Comparison of ENCODE assay signal across 1 cellular context in genomic region chr2:119407430-119408220, GRCh38.
TF ChIP-seq lines count a peak whose summit lies in the region.

No MANE protein-coding gene starts in this region.

TF ChIP-seq in HepG2, 621 proteins besides CTCF, POLR2A, EP300 and RAD21 (continued from another document and continues in another):
- TF ChIP-seq TFAP4 (IDR thresholded peaks at IDR 0.05; ENCODE audit: borderline replicate concordance, low read depth) (0 out of 2 replicates have a peak, but pooled peaks have one; percentile 20), MAFK (conservative IDR thresholded peaks at IDR 0.05 in 1 of 2, IDR thresholded peaks at IDR 0.05 in 1 of 2; ENCODE audit: low read length in 2 of 2) (no peak), GATAD2A (CRISPR knock-in tag; IDR thresholded peaks at IDR 0.05) (peak; percentile 61; the same call in 1 of the 2 replicates), SKIL (CRISPR knock-in tag; IDR thresholded peaks at IDR 0.05; ENCODE audit: borderline replicate concordance) (0 out of 2 replicates have a peak, but pooled peaks have one; percentile 34), HIVEP1 (CRISPR knock-in tag; IDR thresholded peaks at IDR 0.05) (no peak), MED1 (CRISPR knock-in tag; IDR thresholded peaks at IDR 0.05) (peak; percentile 11; the same call in 1 of the 2 replicates), IRF2 (CRISPR knock-in tag; IDR thresholded peaks at IDR 0.05) (no peak), LBX2 (CRISPR knock-in tag; IDR thresholded peaks at IDR 0.05; ENCODE audit: borderline replicate concordance) (no peak), BRCA1 (CRISPR knock-in tag; IDR thresholded peaks at IDR 0.05) (no peak), SMYD3 (CRISPR knock-in tag; IDR thresholded peaks at IDR 0.05) (peak; percentile 28; the same call in 1 of the 2 replicates), ZFP1 (CRISPR knock-in tag; IDR thresholded peaks at IDR 0.05) (0 out of 2 replicates have a peak, but pooled peaks have one; percentile 39), NBN (conservative IDR thresholded peaks at IDR 0.05) (no peak), DPF2 (CRISPR knock-in tag; IDR thresholded peaks at IDR 0.05; ENCODE audit: borderline replicate concordance, low read depth) (no peak), ZNF580 (CRISPR knock-in tag; IDR thresholded peaks at IDR 0.05; ENCODE audit: borderline replicate concordance, low read depth) (peak; percentile 43; the same call in 1 of the 2 replicates), RFXANK (CRISPR knock-in tag; IDR thresholded peaks at IDR 0.05) (0 out of 2 replicates have a peak, but pooled peaks have one; percentile 45), NONO (IDR thresholded peaks at IDR 0.05) (no peak), NONO (CRISPR knock-in tag; conservative IDR thresholded peaks at IDR 0.05) (0 out of 2 replicates have a peak, but pooled peaks have one; percentile 32), SAP130 (CRISPR knock-in tag; IDR thresholded peaks at IDR 0.05; ENCODE audit: low read depth) (0 out of 2 replicates have a peak, but pooled peaks have one; percentile 7), ZNF841 (CRISPR knock-in tag; IDR thresholded peaks at IDR 0.05; ENCODE audit: borderline replicate concordance) (no peak), SOX5 (CRISPR knock-in tag; IDR thresholded peaks at IDR 0.05; ENCODE audit: borderline replicate concordance) (no peak), ZBTB34 (CRISPR knock-in tag; IDR thresholded peaks at IDR 0.05) (no peak), SMC3 (IDR thresholded peaks at IDR 0.05; ENCODE audit: low read length) (peak; percentile 100), ZNF280D (CRISPR knock-in tag; IDR thresholded peaks at IDR 0.05) (no peak), PATZ1 (CRISPR knock-in tag; IDR thresholded peaks at IDR 0.05) (peak; percentile 56; the same call in 1 of the 2 replicates), DNMT1 (CRISPR knock-in tag; IDR thresholded peaks at IDR 0.05) (no peak), ZFP41 (CRISPR knock-in tag; IDR thresholded peaks at IDR 0.05; ENCODE audit: borderline replicate concordance) (no peak), SNAPC5 (CRISPR knock-in tag; IDR thresholded peaks at IDR 0.05; ENCODE audit: borderline replicate concordance) (no peak), TMF1 (CRISPR knock-in tag; IDR thresholded peaks at IDR 0.05; ENCODE audit: low read depth) (no peak), ZNF572 (CRISPR knock-in tag; IDR thresholded peaks at IDR 0.05) (no peak), TBX2 (CRISPR knock-in tag; IDR thresholded peaks at IDR 0.05; ENCODE audit: borderline replicate concordance) (peak; percentile 37; the same call in 1 of the 2 replicates), ASH2L (IDR thresholded peaks at IDR 0.05; ENCODE audit: insufficient read length, low read depth, low read length) (peak; percentile 4), YEATS4 (CRISPR knock-in tag; IDR thresholded peaks at IDR 0.05; ENCODE audit: borderline replicate concordance) (no peak), DDIT3 (CRISPR knock-in tag; IDR thresholded peaks at IDR 0.05) (no peak), NR3C1 (CRISPR knock-in tag; IDR thresholded peaks at IDR 0.05) (no peak), RBFOX2 (IDR thresholded peaks at IDR 0.05; ENCODE audit: low read depth, low read length) (no peak), ZNF766 (CRISPR knock-in tag; IDR thresholded peaks at IDR 0.05; ENCODE audit: borderline replicate concordance) (no peak), ZNF136 (CRISPR knock-in tag; IDR thresholded peaks at IDR 0.05; ENCODE audit: low read depth) (0 out of 2 replicates have a peak, but pooled peaks have one; percentile 42), MYC (CRISPR knock-in tag; IDR thresholded peaks at IDR 0.05; ENCODE audit: borderline replicate concordance) (no peak), HOXA7 (CRISPR knock-in tag; IDR thresholded peaks at IDR 0.05) (no peak), MNT (IDR thresholded peaks at IDR 0.05) (no peak), TEF (CRISPR knock-in tag; IDR thresholded peaks at IDR 0.05) (no peak), XRCC5 (optimal IDR thresholded peaks at IDR 0.05; ENCODE audit: low read length) (peak; percentile 11), SP5 (CRISPR knock-in tag; IDR thresholded peaks at IDR 0.05; ENCODE audit: borderline replicate concordance, low read depth) (no peak), ZNF230 (CRISPR knock-in tag; IDR thresholded peaks at IDR 0.05) (no peak), CAMTA2 (CRISPR knock-in tag; IDR thresholded peaks at IDR 0.05; ENCODE audit: borderline replicate concordance) (no peak), ZNF335 (CRISPR knock-in tag; IDR thresholded peaks at IDR 0.05) (no peak), ZMYM2 (CRISPR knock-in tag; IDR thresholded peaks at IDR 0.05) (no peak), PRDM4 (CRISPR knock-in tag; IDR thresholded peaks at IDR 0.05; ENCODE audit: borderline replicate concordance) (no peak), ZNF629 (CRISPR knock-in tag; conservative IDR thresholded peaks at IDR 0.05) (0 out of 2 replicates have a peak, but pooled peaks have one; percentile 3), NKX3-1 (CRISPR knock-in tag; IDR thresholded peaks at IDR 0.05) (no peak), DNMT3B (CRISPR knock-in tag; conservative IDR thresholded peaks at IDR 0.05) (peak; percentile 71; the same call in 1 of the 2 replicates), RBAK (CRISPR knock-in tag; IDR thresholded peaks at IDR 0.05) (no peak), SMAD3 (CRISPR knock-in tag; IDR thresholded peaks at IDR 0.05) (0 out of 2 replicates have a peak, but pooled peaks have one; percentile 43), ZFP90 (CRISPR knock-in tag; IDR thresholded peaks at IDR 0.05; ENCODE audit: borderline replicate concordance) (no peak), RXRB (CRISPR knock-in tag; IDR thresholded peaks at IDR 0.05; ENCODE audit: borderline replicate concordance) (0 out of 2 replicates have a peak, but pooled peaks have one; percentile 14)
